In the genomic region with DNA sequence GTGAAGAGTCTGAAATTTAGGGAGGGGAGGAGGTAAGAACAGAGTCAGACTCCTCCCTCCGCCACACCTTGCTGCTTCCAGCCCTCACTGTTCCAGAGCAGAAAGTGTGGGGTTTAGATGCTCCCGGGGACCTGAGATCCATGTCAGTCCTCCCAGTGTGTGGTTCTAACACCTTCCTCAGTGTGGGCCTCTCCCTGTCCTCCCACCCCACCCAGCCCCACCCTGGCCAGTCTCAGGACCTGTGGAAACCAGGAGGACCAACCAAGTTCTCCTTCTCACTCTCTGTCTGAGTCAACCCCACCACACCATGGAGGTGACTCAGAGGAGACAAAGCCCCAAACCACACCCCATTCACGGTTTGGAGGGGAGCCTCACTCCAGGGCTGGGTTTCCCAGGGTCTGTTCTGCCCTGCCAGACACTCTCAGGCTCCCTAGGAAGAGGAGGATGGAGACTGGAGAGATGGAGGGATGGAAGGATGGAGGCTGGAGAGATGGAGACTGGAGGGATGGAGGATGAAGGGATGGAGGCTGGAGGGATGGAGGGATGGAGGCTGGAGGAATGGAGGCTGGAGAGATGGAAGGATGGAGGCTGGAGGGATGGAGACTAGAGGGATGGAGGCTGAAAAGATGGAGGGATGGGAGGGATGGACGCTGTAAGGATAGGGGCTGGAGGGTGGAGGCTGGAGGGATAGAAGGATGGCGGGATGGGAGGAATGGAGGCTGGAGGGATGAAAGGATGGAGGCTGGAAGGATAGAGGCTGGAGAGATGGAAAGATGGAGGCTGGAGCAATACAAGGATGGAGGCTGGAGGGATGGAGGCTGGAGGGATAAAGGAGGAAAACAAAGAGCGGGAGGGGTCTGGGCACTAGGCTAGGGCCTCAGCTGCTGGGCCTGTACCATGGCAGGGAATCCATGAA, we compare ENCODE assay signal across 8 cellular contexts.
DNase-seq lines count a peak whose midpoint lies in the region; ATAC-seq and TF ChIP-seq lines count a peak whose summit lies in the region.

No MANE protein-coding gene starts in this region.

- no TSS peak for BruUV-seq in PC-3 (replicated peaks; lab: Mats Ljungman, UMichigan)

- H3K27ac ChIP-seq in PC-3 (ENCODE audit: low read length), result no peak overlapping the region

- intact Hi-C loops in PC-3 (cut with micrococcal nuclease), result loop anchor here (10.0 kb wide), 1 partner anchor 46 kb away; no protein-coding TSS in a partner anchor

- ATAC-seq in GM21737 (IDR thresholded peaks at IDR 0.05; ENCODE audit: unreplicated experiment) (peak; percentile 36), PC-3 (peak; percentile 20)

- no peaks in the 10 kb centered on the region for H3F3A ChIP-seq in PC-3 (ENCODE audit: low read length, unreplicated experiment)

- CTCF ChIA-PET in PC-3 (lab: Charles Lee), result no interaction called here

- no peak for TF ChIP-seq CTCF in PC-3 (conservative IDR thresholded peaks at IDR 0.05; ENCODE audit: low read depth, low read length)

- H3K9me2 ChIP-seq in PC-3 (replicated peaks; ENCODE audit: low read length), result no peaks in the 10 kb centered on the region

- H3K79me2 ChIP-seq in PC-3 (ENCODE audit: low read length), result no peaks in the 10 kb centered on the region

- POLR2A ChIA-PET in PC-3 (lab: Charles Lee; ENCODE audit: unreplicated experiment), result no interaction called here

- no peak overlapping the region for H3K4me2 ChIP-seq in PC-3 (ENCODE audit: low read length)

- H3K4me3 ChIP-seq in PC-3 (ENCODE audit: low read length) (no peak overlapping the region), H7 (ENCODE audit: insufficient read depth, low read depth, low read length) (no peak overlapping the region)

- DNase-seq in Daoy (ENCODE audit: low read depth), result peak; percentile 84
- peak; percentile 48 for DNase-seq in PC-3
- DNase-seq in activated naive CD4-positive, alpha-beta T cell treated with anti-CD3 and anti-CD28 coated beads, Interleukin-2, amount 50 U/mL, for 16 hours, result peak; percentile 75
- peak; percentile 65 for DNase-seq in stimulated activated CD8-positive, alpha-beta memory T cell treated with anti-CD3 and anti-CD28 coated beads, Interleukin-12 subunit alpha, Interleukin-12 subunit beta, amount 100 ng/mL, for 1 hour (ENCODE audit: low read depth)
- no peak for DNase-seq in amygdala (lab: John Stamatoyannopoulos, UW)
- no peak for DNase-seq in Kasumi-1 (lab: John Stamatoyannopoulos, UW)
- DNase-seq in H7, result no peak

- H3K36me3 ChIP-seq in PC-3 (ENCODE audit: low read depth, low read length) (no peaks in the 10 kb centered on the region), H7 (replicated peaks; ENCODE audit: control insufficient read depth, insufficient read depth, low read length) (no peaks in the 10 kb centered on the region)

- no peak overlapping the region for H3K9ac ChIP-seq in PC-3 (ENCODE audit: low read length)

- H3K27me3 ChIP-seq in PC-3 (ENCODE audit: low read length) (no peaks in the 10 kb centered on the region), H7 (ENCODE audit: control insufficient read depth, insufficient read depth, low read length) (no peaks in the 10 kb centered on the region)

- no peaks in the 10 kb centered on the region for H4K20me1 ChIP-seq in PC-3 (ENCODE audit: low read length)

- no peaks in the 10 kb centered on the region for H3K9me3 ChIP-seq in PC-3 (ENCODE audit: low read length)

- peaks cover 21% of the 10 kb centered on the region for H3K4me1 ChIP-seq in PC-3 (ENCODE audit: insufficient read depth, low read length)

- no peak overlapping the region for H2AFZ ChIP-seq in PC-3 (ENCODE audit: low read length)

Comparison
In these comparisons a context has a peak if more than half of its experiments do, and no peak if none do; other contexts are left out.
1. DNase-seq: peak in Daoy (single experiment), PC-3 (single experiment), activated naive CD4-positive, alpha-beta T cell treated with anti-CD3 and anti-CD28 coated beads, Interleukin-2, amount 50 U/mL, for 16 hours (single experiment) and stimulated activated CD8-positive, alpha-beta memory T cell treated with anti-CD3 and anti-CD28 coated beads, Interleukin-12 subunit alpha, Interleukin-12 subunit beta, amount 100 ng/mL, for 1 hour (single experiment); none in amygdala (0 of 56), Kasumi-1 (0 of 2) and H7 (single experiment).